Comparison of ENCODE assay signal across 19 cellular contexts in the genomic region with DNA sequence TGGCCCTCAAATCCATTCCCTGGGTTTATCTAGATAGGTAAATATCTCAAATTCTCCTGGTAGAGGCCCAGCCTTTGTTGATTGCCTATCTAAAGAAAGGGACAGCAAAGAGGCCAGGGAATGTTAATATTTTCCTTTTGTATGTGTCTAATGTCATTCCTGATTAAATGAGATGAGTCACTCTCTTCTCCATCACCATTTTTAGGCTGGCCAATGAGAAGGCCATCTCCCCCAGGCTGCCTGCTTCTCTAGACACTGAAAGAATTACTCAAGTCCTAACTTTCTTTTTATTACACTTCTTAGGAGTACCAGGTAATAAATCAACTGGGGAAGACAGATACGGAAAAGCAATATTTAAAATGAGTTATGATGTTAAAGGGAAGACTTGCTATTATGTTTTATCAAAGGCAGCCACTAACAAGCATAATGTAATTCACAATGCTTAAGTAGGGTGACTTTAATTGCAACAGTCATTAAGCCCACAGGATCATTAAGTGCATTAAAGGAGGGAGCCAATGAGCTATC.
DNase-seq lines count a peak whose midpoint lies in the region; ATAC-seq and TF ChIP-seq lines count a peak whose summit lies in the region.
"Had no signal": no experiment of that assay in that cellular context is flagged by ENCODE, and none has a peak within 500 bp of the region (broad histone marks: within the 10 kb centered on the region; RNA-seq: fewer than 3 reads in every experiment).

No MANE protein-coding gene starts in this region.

- H3K14ac ChIP-seq in IMR-90 (replicated peaks; ENCODE audit: low read depth, low read length) = 0 out of 2 replicates have a peak overlapping the region, but pooled peaks have one; percentile 4

- H3K9ac ChIP-seq in IMR-90 (ENCODE audit: low read depth, low read length) = no peak overlapping the region

- H3K18ac ChIP-seq in IMR-90 (ENCODE audit: low read depth, low read length) = no peak overlapping the region

- no peak overlapping the region for H2BK120ac ChIP-seq in IMR-90 (ENCODE audit: low read depth, low read length)

- peaks cover 2% of the 10 kb centered on the region for H3K4me1 ChIP-seq in IMR-90 (ENCODE audit: control insufficient read depth, insufficient read depth, low read length)

- H3K27ac Mint-ChIP-seq in mesothelial cell of epicardium = peak overlapping the region; percentile 4
- H3K27ac Mint-ChIP-seq in progenitor cell of endocrine pancreas = no peak overlapping the region
- H3K27ac Mint-ChIP-seq: CD4-positive, alpha-beta memory T cell; GM23338 had no signal

- no peak overlapping the region for H2AFZ ChIP-seq in IMR-90 (replicated peaks; ENCODE audit: low read length, poor library complexity)
- H2AFZ ChIP-seq: GM23338 had no signal

- no peak overlapping the region for H3K4me2 ChIP-seq in IMR-90 (ENCODE audit: low read depth, low read length)
- H3K4me2 ChIP-seq: GM23338 had no signal

- in situ Hi-C loops in Caki2 (cut with HindIII; ENCODE audit: low pct_unique_long_range_greater_than_20kb, low sequenced_read_pairs) (no loop called here), IMR-90 (cut with MboI; ENCODE audit: low sequenced_read_pairs) (no loop called here)

- no peak overlapping the region for H2BK5ac ChIP-seq in IMR-90 (ENCODE audit: low read depth, low read length, poor library complexity, severe bottlenecking)

- no peak overlapping the region for H4K8ac ChIP-seq in IMR-90 (ENCODE audit: low read depth in 2 of 2, low read length in 2 of 2)

- intact Hi-C loops in IMR-90 (cut with micrococcal nuclease) = no loop called here

- no peaks in the 10 kb centered on the region for H4K20me1 ChIP-seq in IMR-90 (ENCODE audit: insufficient read depth, low read length)

- H3K4ac ChIP-seq in IMR-90 (ENCODE audit: low read depth, low read length) = no peak overlapping the region

- H3K4me3 Mint-ChIP-seq in mesothelial cell of epicardium = no peak overlapping the region
- no peak overlapping the region for H3K4me3 Mint-ChIP-seq in progenitor cell of endocrine pancreas (ENCODE audit: low read depth)
- H3K4me3 Mint-ChIP-seq: CD4-positive, alpha-beta memory T cell; GM23338 had no signal

- no CpG with 5 or more reads among the region's 1 CpG for WGBS in IMR-90 (ENCODE audit: extremely low coverage in 2 of 2, insufficient read length in 1 of 2), 2 experiments

- TF ChIP-seq CTCF in IMR-90 (conservative IDR thresholded peaks at IDR 0.05; ENCODE audit: low read depth, low read length) (no peak), mesothelial cell of epicardium (IDR thresholded peaks at IDR 0.05; ENCODE audit: unreplicated experiment) (no peak), progenitor cell of endocrine pancreas (IDR thresholded peaks at IDR 0.05; ENCODE audit: unreplicated experiment) (no peak)

- H3K4me3 ChIP-seq in IMR-90 (ENCODE audit: insufficient read depth, low read depth, low read length) = no peak overlapping the region
- H3K4me3 ChIP-seq: GM23338 had no signal

- ATAC-seq in IMR-90 (ENCODE audit: low read depth) (peak; percentile 54), GM18861 (IDR thresholded peaks at IDR 0.05; ENCODE audit: unreplicated experiment) (no peak), GM21515 (IDR thresholded peaks at IDR 0.05; ENCODE audit: unreplicated experiment) (no peak)
- ATAC-seq: GM23338, HCT116 had no signal

- no peaks in the 10 kb centered on the region for H3K9me1 ChIP-seq in IMR-90 (ENCODE audit: insufficient read depth, low read length)

- no peak overlapping the region for H2BK15ac ChIP-seq in IMR-90 (ENCODE audit: low read depth, low read length)

- dilution Hi-C loops in IMR-90 (cut with HindIII; ENCODE audit: low sequenced_read_pairs, unreplicated experiment) = no loop called here

- CTCF ChIA-PET in IMR-90 (lab: Yijun Ruan, JAX) = no interaction called here

- H3K9me3 ChIP-seq in IMR-90 (ENCODE audit: control insufficient read depth, insufficient read depth, low read length) = no peaks in the 10 kb centered on the region

- no peak for TF ChIP-seq RAD21 in IMR-90 (IDR thresholded peaks at IDR 0.05; ENCODE audit: low read length)

- H2AK5ac ChIP-seq in IMR-90 (ENCODE audit: low read depth, low read length) = no peak overlapping the region; the same call in 1 of the 2 replicates

- H2BK20ac ChIP-seq in IMR-90 (ENCODE audit: low read depth, low read length) = no peak overlapping the region

- H3K4me1 Mint-ChIP-seq in mesothelial cell of epicardium (peaks cover 25% of the 10 kb centered on the region), progenitor cell of endocrine pancreas (ENCODE audit: low read depth) (peaks cover 7% of the 10 kb centered on the region)
- H3K4me1 Mint-ChIP-seq: CD4-positive, alpha-beta memory T cell had no signal

- no peaks in the 10 kb centered on the region for H3K36me3 ChIP-seq in IMR-90 (ENCODE audit: control insufficient read depth, insufficient read depth, low read length)

- H3K9me3 Mint-ChIP-seq in mesothelial cell of epicardium (peaks cover 1% of the 10 kb centered on the region), progenitor cell of endocrine pancreas (ENCODE audit: low read depth) (peaks cover 2% of the 10 kb centered on the region)
- H3K9me3 Mint-ChIP-seq: GM23338 had no signal

- no peaks in the 10 kb centered on the region for H3K27me3 ChIP-seq in IMR-90 (ENCODE audit: control insufficient read depth, insufficient read depth, low read length)

- no peaks in the 10 kb centered on the region for H3K27me3 Mint-ChIP-seq in mesothelial cell of epicardium (ENCODE audit: low read depth)
- H3K27me3 Mint-ChIP-seq in progenitor cell of endocrine pancreas = no peaks in the 10 kb centered on the region

- no peaks in the 10 kb centered on the region for H3K36me3 Mint-ChIP-seq in mesothelial cell of epicardium
- H3K36me3 Mint-ChIP-seq in progenitor cell of endocrine pancreas (ENCODE audit: insufficient read depth) = no peaks in the 10 kb centered on the region

- H3K23ac ChIP-seq in IMR-90 (ENCODE audit: low read depth, low read length) = no peak overlapping the region

- no peak overlapping the region for H3K56ac ChIP-seq in IMR-90 (ENCODE audit: extremely low read depth, insufficient read depth, low read length)

- no peak for TF ChIP-seq POLR2A in IMR-90 (IDR thresholded peaks at IDR 0.05; ENCODE audit: low read depth, low read length)

- no peak overlapping the region for H4K91ac ChIP-seq in IMR-90 (ENCODE audit: insufficient read depth, low read depth, low read length)

- no peak overlapping the region for H3K27ac ChIP-seq in IMR-90 (ENCODE audit: insufficient read depth, low read length)

- DNase-seq in Caki2 (ENCODE audit: low read depth) (peak; percentile 30), IMR-90 (peak; percentile 39), astrocyte of the hippocampus (ENCODE audit: low read depth, low spot score) (peak; percentile 41), mesothelial cell of epicardium (ENCODE audit: low spot score in 2 of 2, unreplicated experiment in 2 of 2) (no peak), progenitor cell of endocrine pancreas (ENCODE audit: low spot score, unreplicated experiment) (no peak), RPMI8226 (no peak)
- DNase-seq: CD4-positive, alpha-beta memory T cell; DMS79; KBM-7; NCI-H146; NCI-H2081 treated with DMSO at 0.1 percent for 48 hours; NCI-H2227 treated with DMSO at 0.1 percent for 48 hours; NCI-H526; NK-92 treated with Interleukin-12 subunit alpha and Interleukin-12 subunit beta, amount 100 ng/mL, for 24 hours; T-helper 1 cell had no signal

- no peaks in the 10 kb centered on the region for H3K79me1 ChIP-seq in IMR-90 (ENCODE audit: low read depth in 1 of 2, low read length in 2 of 2)

- H4K5ac ChIP-seq in IMR-90 (ENCODE audit: low read depth, low read length) = no peak overlapping the region

- POLR2A ChIA-PET in IMR-90 (lab: Charles Lee; ENCODE audit: unreplicated experiment) = no interaction called here

- BruUV-seq in IMR-90 (replicated peaks; lab: Mats Ljungman, UMichigan) = no TSS peak

- H2AK9ac ChIP-seq in IMR-90 (replicated peaks; ENCODE audit: low read depth, low read length, poor library complexity) = no peak overlapping the region

TF ChIP-seq in IMR-90, 13 proteins besides CTCF, POLR2A, EP300 and RAD21:
- TF ChIP-seq MAFK (IDR thresholded peaks at IDR 0.05; ENCODE audit: low read depth, low read length) (no peak), SMC3 (IDR thresholded peaks at IDR 0.05; ENCODE audit: low read depth, low read length) (no peak), FOS (IDR thresholded peaks at IDR 0.05; ENCODE audit: low read depth, low read length) (peak; percentile 8; the same call in 1 of the 2 replicates), RFX5 (IDR thresholded peaks at IDR 0.05; ENCODE audit: low read depth, low read length) (no peak), BHLHE40 (IDR thresholded peaks at IDR 0.05; ENCODE audit: low read depth, low read length) (no peak), MXI1 (IDR thresholded peaks at IDR 0.05; ENCODE audit: borderline replicate concordance, low read depth, low read length) (no peak), MAZ (IDR thresholded peaks at IDR 0.05; ENCODE audit: borderline replicate concordance, low read depth, low read length) (no peak), CEBPB (IDR thresholded peaks at IDR 0.05; ENCODE audit: low read depth, low read length) (no peak), NFE2L2 (IDR thresholded peaks at IDR 0.05; ENCODE audit: low read depth, low read length) (0 out of 2 replicates have a peak, but pooled peaks have one; percentile 26)
- TF ChIP-seq, protein P1, sequence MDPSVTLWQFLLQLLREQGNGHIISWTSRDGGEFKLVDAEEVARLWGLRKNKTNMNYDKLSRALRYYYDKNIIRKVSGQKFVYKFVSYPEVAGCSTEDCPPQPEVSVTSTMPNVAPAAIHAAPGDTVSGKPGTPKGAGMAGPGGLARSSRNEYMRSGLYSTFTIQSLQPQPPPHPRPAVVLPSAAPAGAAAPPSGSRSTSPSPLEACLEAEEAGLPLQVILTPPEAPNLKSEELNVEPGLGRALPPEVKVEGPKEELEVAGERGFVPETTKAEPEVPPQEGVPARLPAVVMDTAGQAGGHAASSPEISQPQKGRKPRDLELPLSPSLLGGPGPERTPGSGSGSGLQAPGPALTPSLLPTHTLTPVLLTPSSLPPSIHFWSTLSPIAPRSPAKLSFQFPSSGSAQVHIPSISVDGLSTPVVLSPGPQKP (IDR thresholded peaks at IDR 0.05; ENCODE audit: borderline replicate concordance, low read depth, low read length) = no peak
- TF ChIP-seq, protein P2, sequence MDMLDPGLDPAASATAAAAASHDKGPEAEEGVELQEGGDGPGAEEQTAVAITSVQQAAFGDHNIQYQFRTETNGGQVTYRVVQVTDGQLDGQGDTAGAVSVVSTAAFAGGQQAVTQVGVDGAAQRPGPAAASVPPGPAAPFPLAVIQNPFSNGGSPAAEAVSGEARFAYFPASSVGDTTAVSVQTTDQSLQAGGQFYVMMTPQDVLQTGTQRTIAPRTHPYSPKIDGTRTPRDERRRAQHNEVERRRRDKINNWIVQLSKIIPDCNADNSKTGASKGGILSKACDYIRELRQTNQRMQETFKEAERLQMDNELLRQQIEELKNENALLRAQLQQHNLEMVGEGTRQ (IDR thresholded peaks at IDR 0.05; ENCODE audit: low read depth, low read length) = no peak

Comparison
In these comparisons a context has a peak if more than half of its experiments do, and no peak if none do; other contexts are left out.
1. DNase-seq: peak in Caki2 (single experiment), IMR-90 (single experiment) and astrocyte of the hippocampus (single experiment); none in mesothelial cell of epicardium (0 of 2), progenitor cell of endocrine pancreas (single experiment) and RPMI8226 (single experiment).